31 cellular contexts compared by ENCODE assay signal in genomic region chr10:91412688-91413087, GRCh38. TPM values are rescaled to one million over a fixed set of nuclear protein-coding genes. Genes with fewer than 3 reads are reported as not detected.
DNase-seq lines count a peak whose midpoint lies in the region; FAIRE-seq and TF ChIP-seq lines count a peak whose summit lies in the region.
"Had no signal": no experiment of that assay in that cellular context is flagged by ENCODE, and none has a peak within 500 bp of the region (broad histone marks: within the 10 kb centered on the region; RNA-seq: fewer than 3 reads in every experiment).

No MANE protein-coding gene starts in this region.

- H3K4me1 ChIP-seq in HEK293 (ENCODE audit: control insufficient read depth, insufficient read depth, low read length) (peaks cover 28% of the 10 kb centered on the region), sigmoid colon (peaks cover 0 to 46% (median 29%) of the 10 kb centered on the region in 4 donors)
- peaks cover 4% of the 10 kb centered on the region for H3K4me1 ChIP-seq in effector memory CD4-positive, alpha-beta T cell (ENCODE audit: control insufficient read depth, insufficient read depth, low read length, poor library complexity, severe bottlenecking)
- H3K4me1 ChIP-seq: prostate gland had no signal

- no peak for TF ChIP-seq POLR2A in sigmoid colon (IDR thresholded peaks at IDR 0.05)

- H3K4me3 Mint-ChIP-seq in progenitor cell of endocrine pancreas (ENCODE audit: low read depth) = peak overlapping the region; percentile 54
- H3K4me3 Mint-ChIP-seq: activated CD4-positive, alpha-beta memory T cell treated with anti-CD3 and anti-CD28 coated beads, Interleukin-2, amount 10 ng/mL, durations not matched to agents 7 days and 5 days; activated naive CD4-positive, alpha-beta T cell treated with anti-CD3 and anti-CD28 coated beads, Interleukin-2, amount 50 U/mL, for 24 hours had no signal

- no peaks in the 10 kb centered on the region for H3K36me3 ChIP-seq in HEK293 (ENCODE audit: control insufficient read depth in 2 of 2, insufficient read depth in 1 of 2, low read length in 2 of 2)
- H3K36me3 ChIP-seq in sigmoid colon = no peaks in the 10 kb centered on the region
- no peaks in the 10 kb centered on the region for H3K36me3 ChIP-seq in effector memory CD4-positive, alpha-beta T cell (ENCODE audit: control insufficient read depth, insufficient read depth, low read length)
- H3K36me3 ChIP-seq: breast epithelium, neutrophil, prostate gland, upper lobe of left lung had no signal

- H3K27me3 ChIP-seq in dorsolateral prefrontal cortex (no peaks in the 10 kb centered on the region), sigmoid colon (no peaks in the 10 kb centered on the region)
- H3K27me3 ChIP-seq in effector memory CD4-positive, alpha-beta T cell (replicated peaks; ENCODE audit: control insufficient read depth, insufficient read depth, low read length, poor library complexity, severe bottlenecking) = no peaks in the 10 kb centered on the region
- H3K27me3 ChIP-seq: breast epithelium, upper lobe of left lung had no signal

- POLR2A ChIA-PET in HEK293 (lab: Yijun Ruan, JAX) = interaction anchor here (0.6 kb wide), 1 partner anchor 386 kb away, joined by 3 read pairs; the partner anchor contains the start of gene TNKS2

- CTCF ChIA-PET in HEK293 (lab: Yijun Ruan, JAX) = interaction anchor here (0.6 to 1.3 kb wide), 5 partner anchors 22 to 788 kb away, joined by 3 to 7 read pairs (median 4); no protein-coding TSS in a partner anchor

- no peaks in the 10 kb centered on the region for H3K27me3 Mint-ChIP-seq in progenitor cell of endocrine pancreas
- H3K27me3 Mint-ChIP-seq: activated naive CD4-positive, alpha-beta T cell treated with anti-CD3 and anti-CD28 coated beads, Interleukin-2, amount 50 U/mL, for 24 hours; activated T-helper 17 cell treated with anti-CD3 and anti-CD28 coated beads, Interleukin-2, amount 50 U/mL, for 72 hours; CD8-positive, alpha-beta memory T cell had no signal

- no peaks in the 10 kb centered on the region for H3K36me3 Mint-ChIP-seq in progenitor cell of endocrine pancreas (ENCODE audit: insufficient read depth)
- H3K36me3 Mint-ChIP-seq: activated naive CD4-positive, alpha-beta T cell treated with anti-CD3 and anti-CD28 coated beads, Interleukin-2, amount 50 U/mL, for 24 hours had no signal

- H3K27ac ChIP-seq in HEK293 (ENCODE audit: extremely low read depth, low read depth, low read length) (no peak overlapping the region), dorsolateral prefrontal cortex (peak overlapping the region in 3 of 59 donors; percentile 0 to 36 (median 31)), sigmoid colon (no peak overlapping the region)
- H3K27ac ChIP-seq in effector memory CD4-positive, alpha-beta T cell (ENCODE audit: insufficient read depth, low read length, poor library complexity, severe bottlenecking) = no peak overlapping the region
- H3K27ac ChIP-seq: breast epithelium, epithelial cell of prostate, neutrophil, prostate gland, upper lobe of left lung had no signal

- H3K27ac Mint-ChIP-seq in progenitor cell of endocrine pancreas = peak overlapping the region; percentile 80
- H3K27ac Mint-ChIP-seq: activated CD4-positive, alpha-beta memory T cell treated with anti-CD3 and anti-CD28 coated beads, Interleukin-2, amount 10 ng/mL, durations not matched to agents 7 days and 5 days; activated naive CD4-positive, alpha-beta T cell treated with anti-CD3 and anti-CD28 coated beads, Interleukin-2, amount 50 U/mL, for 24 hours; activated T-helper 17 cell treated with anti-CD3 and anti-CD28 coated beads, Interleukin-2, amount 50 U/mL, for 72 hours; stimulated activated effector memory CD8-positive, alpha-beta T cell treated with anti-CD3 and anti-CD28 coated beads, Interleukin-12 subunit alpha, Interleukin-12 subunit beta, amount 100 ng/mL, for 72 hours had no signal

- TF ChIP-seq EP300 in sigmoid colon (IDR thresholded peaks at IDR 0.05) = no peak

- intact Hi-C loops in dorsolateral prefrontal cortex (cut with DNase I) (loop anchor here in 1 of 2 donors (10.0 kb wide), 1 partner anchor 538 kb away; the partner anchor contains the start of gene RPP30), sigmoid colon (cut with DNase I) (loop anchor here (5.0 kb wide), 3 partner anchors 80 to 385 kb away; partner anchors contain the start of gene TNKS2)

- no peak for FAIRE-seq in RCC 7860 (lab: Jason Lieb, UNC)
- FAIRE-seq: GM12878 had no signal

- TF ChIP-seq CTCF in HEK293 (tag by site-specific recombination; IDR thresholded peaks at IDR 0.05) = no peak
- no peak for TF ChIP-seq CTCF in dorsolateral prefrontal cortex (IDR thresholded peaks at IDR 0.05 in 54 of 56, conservative IDR thresholded peaks at IDR 0.05 in 2 of 56; ENCODE audit: low read depth in 1 of 56, partially characterized antibody in 56 of 56)
- TF ChIP-seq CTCF in progenitor cell of endocrine pancreas (IDR thresholded peaks at IDR 0.05; ENCODE audit: unreplicated experiment) = no peak
- TF ChIP-seq CTCF in sigmoid colon (IDR thresholded peaks at IDR 0.05) = no peak

- DNase-seq in dorsolateral prefrontal cortex = no peak
- DNase-seq in left kidney (ENCODE audit: low read depth, low spot score) = peak; percentile 24
- DNase-seq in progenitor cell of endocrine pancreas (ENCODE audit: low spot score, unreplicated experiment) = no peak
- no peak for DNase-seq in AG08395 (ENCODE audit: low spot score)
- DNase-seq in sigmoid colon = no peak
- no peak for DNase-seq in effector memory CD4-positive, alpha-beta T cell
- DNase-seq in RCC 7860 (ENCODE audit: low spot score) = no peak
- DNase-seq: ACHN; activated CD4-positive, alpha-beta memory T cell treated with anti-CD3 and anti-CD28 coated beads, Interleukin-2, amount 10 ng/mL, durations not matched to agents 7 days and 5 days; activated CD4-positive, CD25-positive, alpha-beta regulatory T cell treated with anti-CD3 and anti-CD28 coated beads, Interleukin-2, amount 50 U/mL, for 72 hours; activated CD8-positive, alpha-beta memory T cell treated with anti-CD3 and anti-CD28 coated beads, Interleukin-2, amount 50 U/mL, for 4 hours; amniotic stem cell; CD8-positive, alpha-beta memory T cell; EL; NCI-H1436 treated with DMSO at 0.1 percent for 48 hours; NCI-H2081 treated with DMSO at 0.1 percent for 48 hours; NCI-H226; NCI-H526 treated with DMSO at 0.1 percent for 48 hours; PC-3; stimulated activated CD4-positive, alpha-beta T cell treated with anti-CD3 and anti-CD28 coated beads, Interleukin-4, amount 100 ng/mL, for 4 hours; upper lobe of left lung had no signal

- peaks cover 25% of the 10 kb centered on the region for H3K4me1 Mint-ChIP-seq in progenitor cell of endocrine pancreas (ENCODE audit: low read depth)

- H3K4me3 ChIP-seq in HEK293 (ENCODE audit: low read depth, low read length) (no peak overlapping the region), dorsolateral prefrontal cortex (peak overlapping the region in 40 of 59 donors; percentile 0 to 99 (median 87)), sigmoid colon (no peak overlapping the region)
- H3K4me3 ChIP-seq in effector memory CD4-positive, alpha-beta T cell (ENCODE audit: insufficient read depth, low read depth, low read length, poor library complexity, severe bottlenecking) = no peak overlapping the region
- H3K4me3 ChIP-seq: breast epithelium, GM12878, lung, prostate gland, upper lobe of left lung had no signal

- no peaks in the 10 kb centered on the region for H3K9me3 Mint-ChIP-seq in progenitor cell of endocrine pancreas (ENCODE audit: low read depth)
- H3K9me3 Mint-ChIP-seq: activated CD4-positive, alpha-beta memory T cell treated with anti-CD3 and anti-CD28 coated beads, Interleukin-2, amount 10 ng/mL, durations not matched to agents 7 days and 5 days; activated naive CD4-positive, alpha-beta T cell treated with anti-CD3 and anti-CD28 coated beads, Interleukin-2, amount 50 U/mL, for 24 hours; activated T-helper 17 cell treated with anti-CD3 and anti-CD28 coated beads, Interleukin-2, amount 50 U/mL, for 72 hours; CD8-positive, alpha-beta memory T cell; stimulated activated effector memory CD8-positive, alpha-beta T cell treated with anti-CD3 and anti-CD28 coated beads, Interleukin-12 subunit alpha, Interleukin-12 subunit beta, amount 100 ng/mL, for 72 hours had no signal

- no peaks in the 10 kb centered on the region for H3K9me3 ChIP-seq in HEK293 (ENCODE audit: control insufficient read depth, insufficient read depth, low read depth, low read length)
- no peaks in the 10 kb centered on the region for H3K9me3 ChIP-seq in sigmoid colon
- no peaks in the 10 kb centered on the region for H3K9me3 ChIP-seq in effector memory CD4-positive, alpha-beta T cell (ENCODE audit: control insufficient read depth, low read length)
- H3K9me3 ChIP-seq: breast epithelium, neutrophil, prostate gland, upper lobe of left lung had no signal

TF ChIP-seq in HEK293, 187 proteins besides CTCF, POLR2A, EP300 and RAD21 (continues in another document):
- TF ChIP-seq ZBTB17 (tag by site-specific recombination; IDR thresholded peaks at IDR 0.05) = peak; percentile 39
- no peak for TF ChIP-seq ZNF23 (tag by site-specific recombination; IDR thresholded peaks at IDR 0.05; ENCODE audit: borderline replicate concordance)
- TF ChIP-seq EGR2 (tag by site-specific recombination; IDR thresholded peaks at IDR 0.05; ENCODE audit: low read depth) = peak; percentile 25; the same call in 1 of the 2 replicates

RNA-seq across cellular contexts. Expression of gene HECTD2, which starts 2.5 kb away (rescaled TPM):
- total RNA-seq in dorsolateral prefrontal cortex = 10 to 100 TPM; 13.3 to 40.3 (median 26.3) TPM
- total RNA-seq in progenitor cell of endocrine pancreas = 28.6 and 33.1 TPM in 2 replicates
- 10 to 100 TPM; 25.5 to 29.3 (median 27.9) TPM for total RNA-seq in sigmoid colon
- polyA plus RNA-seq in sigmoid colon = 1 to 10 TPM; 2.4 to 2.5 (median 2.4) TPM

Comparison
In these comparisons a context has a peak if more than half of its experiments do, and no peak if none do; other contexts are left out.
1. H3K4me3 ChIP-seq: peak in dorsolateral prefrontal cortex (40 of 59); none in HEK293 (single experiment), sigmoid colon (0 of 4) and effector memory CD4-positive, alpha-beta T cell (single experiment).